In genomic region chrX:41180194-41180902, GRCh38 we compare ENCODE assay signal across 8 cellular contexts.
A peak's percentile ranks its signal among the peaks of the same experiment; 100 is the strongest.
DNase-seq lines count a peak whose midpoint lies in the region; ATAC-seq, FAIRE-seq and TF ChIP-seq lines count a peak whose summit lies in the region.

No MANE protein-coding gene starts in this region.

- H3K4me3 ChIP-seq in right atrium auricular region (no peak overlapping the region), small intestine (ENCODE audit: low read depth in 1 of 2, low read length in 2 of 2) (no peak overlapping the region)

- peaks cover 0 to 4% of the 10 kb centered on the region in 2 donors for H3K4me1 ChIP-seq in right atrium auricular region
- H3K4me1 ChIP-seq in small intestine (ENCODE audit: control insufficient read depth in 2 of 2, insufficient read depth in 1 of 2, low read depth in 1 of 2, low read length in 1 of 2): no peaks in the 10 kb centered on the region

- in situ Hi-C loops in SK-MEL-5 (cut with HindIII; ENCODE audit: low pct_unique_long_range_greater_than_20kb, low sequenced_read_pairs): no loop called here

- no peak overlapping the region for H3K4me3 Mint-ChIP-seq in activated naive CD8-positive, alpha-beta T cell treated with anti-CD3 and anti-CD28 coated beads for 36 hours

- DNase-seq in DMS 273 treated with DMSO at 0.1 percent for 48 hours (lab: John Stamatoyannopoulos, UW): peak; percentile 7
- peak; percentile 4 for DNase-seq in KG1 (lab: John Stamatoyannopoulos, UW)
- peak; percentile 63 for DNase-seq in SK-MEL-5 (ENCODE audit: low read depth, low spot score)
- peak; percentile 30 for DNase-seq in activated naive CD8-positive, alpha-beta T cell treated with anti-CD3 and anti-CD28 coated beads for 36 hours
- peak; percentile 62 for DNase-seq in right atrium auricular region (ENCODE audit: low spot score)
- peak; percentile 37 for DNase-seq in small intestine

- peaks cover 7% of the 10 kb centered on the region for H3K36me3 ChIP-seq in right atrium auricular region
- H3K36me3 ChIP-seq in small intestine (ENCODE audit: control insufficient read depth in 2 of 2, insufficient read depth in 2 of 2, low read length in 2 of 2): peaks cover 0 to 8% of the 10 kb centered on the region in 2 donors

- no peaks in the 10 kb centered on the region for H3K27me3 ChIP-seq in right atrium auricular region
- no peaks in the 10 kb centered on the region for H3K27me3 ChIP-seq in small intestine (ENCODE audit: control insufficient read depth in 2 of 2, insufficient read depth in 2 of 2, low read length in 2 of 2)

- H3K4me1 Mint-ChIP-seq in activated naive CD8-positive, alpha-beta T cell treated with anti-CD3 and anti-CD28 coated beads for 36 hours: peaks cover 35% of the 10 kb centered on the region

- no peaks in the 10 kb centered on the region for H3K9me3 Mint-ChIP-seq in activated naive CD8-positive, alpha-beta T cell treated with anti-CD3 and anti-CD28 coated beads for 36 hours

- peaks cover 21% of the 10 kb centered on the region for H3K36me3 Mint-ChIP-seq in activated naive CD8-positive, alpha-beta T cell treated with anti-CD3 and anti-CD28 coated beads for 36 hours

- H3K27ac Mint-ChIP-seq in activated naive CD8-positive, alpha-beta T cell treated with anti-CD3 and anti-CD28 coated beads for 36 hours: peak overlapping the region; percentile 86

- 20 to 27% (median 20%) methylated on average over 5 of the region's 5 CpGs for WGBS in small intestine, 3 donors

- FAIRE-seq in small intestine (lab: Jason Lieb, UNC): no peak

- no peaks in the 10 kb centered on the region for H3K27me3 Mint-ChIP-seq in activated naive CD8-positive, alpha-beta T cell treated with anti-CD3 and anti-CD28 coated beads for 36 hours

- ATAC-seq in GM19467 (IDR thresholded peaks at IDR 0.05; ENCODE audit: unreplicated experiment): peak; percentile 59
- ATAC-seq in GM19397 (IDR thresholded peaks at IDR 0.05; ENCODE audit: unreplicated experiment): no peak

- H3K27ac ChIP-seq in right atrium auricular region (no peak overlapping the region), small intestine (ENCODE audit: low read depth in 1 of 2, low read length in 1 of 2) (no peak overlapping the region)

- TF ChIP-seq CTCF in right atrium auricular region (IDR thresholded peaks at IDR 0.05): peak; percentile 56 to 77

- no peaks in the 10 kb centered on the region for H3K9me3 ChIP-seq in right atrium auricular region
- H3K9me3 ChIP-seq in small intestine (ENCODE audit: control insufficient read depth, low read depth): no peaks in the 10 kb centered on the region

Comparison
In these comparisons a context has a peak if more than half of its experiments do, and no peak if none do; other contexts are left out.
1. DNase-seq: peak in every context shown above with its lines; median percentile 63 in SK-MEL-5; 62 in right atrium auricular region; 37 in small intestine; 30 in activated naive CD8-positive, alpha-beta T cell treated with anti-CD3 and anti-CD28 coated beads for 36 hours; 7 in DMS 273 treated with DMSO at 0.1 percent for 48 hours; 4 in KG1.